1 cellular context compared by ENCODE assay signal in the genomic region with DNA sequence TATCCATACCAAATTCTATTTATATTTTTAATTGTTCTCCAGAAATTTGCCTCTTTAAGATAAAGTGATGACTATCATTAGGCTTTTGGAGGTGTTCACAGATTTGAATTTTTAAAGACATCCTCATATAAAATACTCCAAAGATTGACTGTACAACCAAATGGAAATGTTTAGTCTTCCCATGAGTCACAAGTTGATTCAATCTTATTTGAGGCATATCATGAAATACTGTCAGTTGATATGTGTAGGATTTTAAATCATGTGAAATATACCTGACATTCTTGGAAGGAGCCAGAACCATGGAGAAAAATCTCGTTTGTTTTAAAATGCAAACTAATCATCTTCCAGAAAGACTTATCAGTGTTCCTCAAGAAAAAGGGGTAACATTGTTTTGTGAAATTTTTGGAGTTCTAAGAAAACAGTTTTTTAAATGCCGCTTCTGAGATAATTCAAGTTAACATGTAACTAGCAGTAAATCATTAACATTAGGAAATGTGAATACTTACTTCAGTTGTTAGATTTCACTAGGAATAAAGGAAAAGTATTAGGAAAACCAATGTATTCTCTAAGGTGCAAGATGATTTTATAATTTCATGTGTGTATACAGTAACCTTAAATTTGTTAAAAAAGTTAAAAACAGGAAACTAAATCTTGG.
TF ChIP-seq lines count a peak whose summit lies in the region.

No MANE protein-coding gene starts in this region.

TF ChIP-seq in GM23338, 12 proteins besides CTCF, POLR2A, EP300 and RAD21 (continued from another document):
- TF ChIP-seq, protein P1, sequence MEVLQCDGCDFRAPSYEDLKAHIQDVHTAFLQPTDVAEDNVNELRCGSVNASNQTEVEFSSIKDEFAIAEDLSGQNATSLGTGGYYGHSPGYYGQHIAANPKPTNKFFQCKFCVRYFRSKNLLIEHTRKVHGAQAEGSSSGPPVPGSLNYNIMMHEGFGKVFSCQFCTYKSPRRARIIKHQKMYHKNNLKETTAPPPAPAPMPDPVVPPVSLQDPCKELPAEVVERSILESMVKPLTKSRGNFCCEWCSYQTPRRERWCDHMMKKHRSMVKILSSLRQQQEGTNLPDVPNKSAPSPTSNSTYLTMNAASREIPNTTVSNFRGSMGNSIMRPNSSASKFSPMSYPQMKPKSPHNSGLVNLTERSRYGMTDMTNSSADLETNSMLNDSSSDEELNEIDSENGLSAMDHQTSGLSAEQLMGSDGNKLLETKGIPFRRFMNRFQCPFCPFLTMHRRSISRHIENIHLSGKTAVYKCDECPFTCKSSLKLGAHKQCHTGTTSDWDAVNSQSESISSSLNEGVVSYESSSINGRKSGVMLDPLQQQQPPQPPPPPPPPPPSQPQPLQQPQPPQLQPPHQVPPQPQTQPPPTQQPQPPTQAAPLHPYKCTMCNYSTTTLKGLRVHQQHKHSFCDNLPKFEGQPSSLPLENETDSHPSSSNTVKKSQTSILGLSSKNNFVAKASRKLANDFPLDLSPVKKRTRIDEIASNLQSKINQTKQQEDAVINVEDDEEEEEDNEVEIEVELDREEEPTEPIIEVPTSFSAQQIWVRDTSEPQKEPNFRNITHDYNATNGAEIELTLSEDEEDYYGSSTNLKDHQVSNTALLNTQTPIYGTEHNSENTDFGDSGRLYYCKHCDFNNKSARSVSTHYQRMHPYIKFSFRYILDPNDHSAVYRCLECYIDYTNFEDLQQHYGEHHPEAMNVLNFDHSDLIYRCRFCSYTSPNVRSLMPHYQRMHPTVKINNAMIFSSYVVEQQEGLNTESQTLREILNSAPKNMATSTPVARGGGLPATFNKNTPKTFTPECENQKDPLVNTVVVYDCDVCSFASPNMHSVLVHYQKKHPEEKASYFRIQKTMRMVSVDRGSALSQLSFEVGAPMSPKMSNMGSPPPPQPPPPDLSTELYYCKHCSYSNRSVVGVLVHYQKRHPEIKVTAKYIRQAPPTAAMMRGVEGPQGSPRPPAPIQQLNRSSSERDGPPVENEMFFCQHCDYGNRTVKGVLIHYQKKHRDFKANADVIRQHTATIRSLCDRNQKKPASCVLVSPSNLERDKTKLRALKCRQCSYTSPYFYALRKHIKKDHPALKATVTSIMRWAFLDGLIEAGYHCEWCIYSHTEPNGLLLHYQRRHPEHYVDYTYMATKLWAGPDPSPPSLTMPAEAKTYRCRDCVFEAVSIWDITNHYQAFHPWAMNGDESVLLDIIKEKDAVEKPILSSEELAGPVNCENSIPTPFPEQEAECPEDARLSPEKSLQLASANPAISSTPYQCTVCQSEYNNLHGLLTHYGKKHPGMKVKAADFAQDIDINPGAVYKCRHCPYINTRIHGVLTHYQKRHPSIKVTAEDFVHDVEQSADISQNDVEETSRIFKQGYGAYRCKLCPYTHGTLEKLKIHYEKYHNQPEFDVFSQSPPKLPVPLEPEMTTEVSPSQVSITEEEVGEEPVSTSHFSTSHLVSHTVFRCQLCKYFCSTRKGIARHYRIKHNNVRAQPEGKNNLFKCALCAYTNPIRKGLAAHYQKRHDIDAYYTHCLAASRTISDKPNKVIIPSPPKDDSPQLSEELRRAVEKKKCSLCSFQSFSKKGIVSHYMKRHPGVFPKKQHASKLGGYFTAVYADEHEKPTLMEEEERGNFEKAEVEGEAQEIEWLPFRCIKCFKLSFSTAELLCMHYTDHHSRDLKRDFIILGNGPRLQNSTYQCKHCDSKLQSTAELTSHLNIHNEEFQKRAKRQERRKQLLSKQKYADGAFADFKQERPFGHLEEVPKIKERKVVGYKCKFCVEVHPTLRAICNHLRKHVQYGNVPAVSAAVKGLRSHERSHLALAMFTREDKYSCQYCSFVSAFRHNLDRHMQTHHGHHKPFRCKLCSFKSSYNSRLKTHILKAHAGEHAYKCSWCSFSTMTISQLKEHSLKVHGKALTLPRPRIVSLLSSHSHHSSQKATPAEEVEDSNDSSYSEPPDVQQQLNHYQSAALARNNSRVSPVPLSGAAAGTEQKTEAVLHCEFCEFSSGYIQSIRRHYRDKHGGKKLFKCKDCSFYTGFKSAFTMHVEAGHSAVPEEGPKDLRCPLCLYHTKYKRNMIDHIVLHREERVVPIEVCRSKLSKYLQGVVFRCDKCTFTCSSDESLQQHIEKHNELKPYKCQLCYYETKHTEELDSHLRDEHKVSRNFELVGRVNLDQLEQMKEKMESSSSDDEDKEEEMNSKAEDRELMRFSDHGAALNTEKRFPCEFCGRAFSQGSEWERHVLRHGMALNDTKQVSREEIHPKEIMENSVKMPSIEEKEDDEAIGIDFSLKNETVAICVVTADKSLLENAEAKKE (CRISPR knock-in tag; IDR thresholded peaks at IDR 0.05), result no peak
- TF ChIP-seq POLR2AphosphoS5 (IDR thresholded peaks at IDR 0.05; ENCODE audit: low read depth), result no peak
